10 cellular contexts compared by ENCODE assay signal in genomic region chr10:86440874-86441838, GRCh38.
DNase-seq lines count a peak whose midpoint lies in the region; FAIRE-seq and TF ChIP-seq lines count a peak whose summit lies in the region.
"Had no signal": no experiment of that assay in that cellular context is flagged by ENCODE, and none has a peak within 500 bp of the region (broad histone marks: within the 10 kb centered on the region; RNA-seq: fewer than 3 reads in every experiment).

No MANE protein-coding gene starts in this region.

- FAIRE-seq in keratinocyte (lab: Jason Lieb, UNC) = no peak
- FAIRE-seq in HTR-8/SVneo (lab: Jason Lieb, UNC) = no peak

- no peaks in the 10 kb centered on the region for H3K79me2 ChIP-seq in keratinocyte (ENCODE audit: control insufficient read depth, insufficient read depth, low read length)

- peaks cover 23% of the 10 kb centered on the region for H3K4me1 Mint-ChIP-seq in activated naive CD8-positive, alpha-beta T cell (ENCODE audit: low read depth)

- H3K9me1 ChIP-seq in keratinocyte (ENCODE audit: control insufficient read depth, extremely low read depth, insufficient read depth, low read length) = no peaks in the 10 kb centered on the region

- no peaks in the 10 kb centered on the region for H3K4me1 ChIP-seq in keratinocyte (ENCODE audit: control insufficient read depth, extremely low read depth, insufficient read depth, low read length)

- H3K36me3 ChIP-seq in keratinocyte (ENCODE audit: control insufficient read depth in 2 of 2, extremely low read depth in 1 of 2, insufficient read depth in 2 of 2, low read length in 2 of 2) = peaks cover 15 to 18% of the 10 kb centered on the region in 2 experiments

- dilution Hi-C loops in keratinocyte (cut with MboI; ENCODE audit: extremely low pct_ligation_motif_present, low sequenced_read_pairs) = no loop called here

- TF ChIP-seq CTCF in keratinocyte (optimal IDR thresholded peaks at IDR 0.05 in 1 of 3, IDR thresholded peaks at IDR 0.05 in 1 of 3, conservative IDR thresholded peaks at IDR 0.05 in 1 of 3; ENCODE audit: extremely low read depth in 1 of 3, insufficient read depth in 2 of 3, low read length in 3 of 3) = no peak
- peak in 1 of 3 donors; percentile 62 for TF ChIP-seq CTCF in lower leg skin (IDR thresholded peaks at IDR 0.05)

- no peak overlapping the region for H3K9ac ChIP-seq in keratinocyte (ENCODE audit: control insufficient read depth, extremely low read depth, insufficient read depth, low read length)

- peaks cover 19% of the 10 kb centered on the region for H3K36me3 Mint-ChIP-seq in activated naive CD8-positive, alpha-beta T cell

- TF ChIP-seq POLR2A in lower leg skin (IDR thresholded peaks at IDR 0.05) = no peak

- no peaks in the 10 kb centered on the region for H3K27me3 ChIP-seq in keratinocyte (ENCODE audit: control insufficient read depth, extremely low read depth, insufficient read depth, low read length)

- H3K9me3 Mint-ChIP-seq in activated naive CD8-positive, alpha-beta T cell (ENCODE audit: low read depth) = no peaks in the 10 kb centered on the region
- H3K9me3 Mint-ChIP-seq: activated T-cell treated with anti-CD3 and anti-CD28 coated beads, Interleukin-2, amount 50 U/mL, for 4 hours had no signal

- no peak overlapping the region for H3K4me2 ChIP-seq in keratinocyte (ENCODE audit: control insufficient read depth, extremely low read depth, insufficient read depth, low read depth, low read length)

- intact Hi-C loops in lower leg skin (cut with DNase I; ENCODE audit: low total_unique reads) = no loop called here

- WGBS in lower leg skin, 2 donors = 92 to 94% methylated on average over 5 of the region's 5 CpGs

- no peaks in the 10 kb centered on the region for H4K20me1 ChIP-seq in keratinocyte (ENCODE audit: control insufficient read depth, extremely low read depth, insufficient read depth, low read length)

- H3K27ac Mint-ChIP-seq in activated naive CD8-positive, alpha-beta T cell = peak overlapping the region; percentile 78

- H2AFZ ChIP-seq in keratinocyte (ENCODE audit: control insufficient read depth, low read length) = no peak overlapping the region

- H3K9me3 ChIP-seq in keratinocyte (ENCODE audit: control insufficient read depth, low read depth, low read length) = no peaks in the 10 kb centered on the region

- H3K4me3 Mint-ChIP-seq in activated naive CD8-positive, alpha-beta T cell = no peak overlapping the region
- H3K4me3 Mint-ChIP-seq: activated T-cell treated with anti-CD3 and anti-CD28 coated beads, Interleukin-2, amount 50 U/mL, for 4 hours had no signal

- H3K27me3 Mint-ChIP-seq in activated naive CD8-positive, alpha-beta T cell = no peaks in the 10 kb centered on the region

- DNase-seq in A172 (ENCODE audit: low spot score) = peak; percentile 42
- peak; percentile 34 for DNase-seq in GM04504 (ENCODE audit: low read depth)
- DNase-seq in keratinocyte (ENCODE audit: low read depth, low spot score) = no peak
- no peak for DNase-seq in HTR-8/SVneo (ENCODE audit: insufficient read length, low spot score)
- no peak for DNase-seq in lower leg skin (ENCODE audit: low spot score in 2 of 2)
- no peak for DNase-seq in midbrain (lab: John Stamatoyannopoulos, UW)
- no peak for DNase-seq in superior temporal gyrus (ENCODE audit: extremely low spot score)
- DNase-seq: activated T-cell treated with anti-CD3 and anti-CD28 coated beads, Interleukin-2, amount 50 U/mL, for 4 hours; DND-41 had no signal

- H3K27ac ChIP-seq in keratinocyte (ENCODE audit: control insufficient read depth, insufficient read depth, low read length) = peak overlapping the region; percentile 48

- H3K4me3 ChIP-seq in keratinocyte (ENCODE audit: control insufficient read depth in 2 of 3, extremely low read depth in 1 of 3, insufficient read depth in 2 of 3, low read depth in 1 of 3, low read length in 3 of 3) (no peak overlapping the region), lower leg skin (ENCODE audit: low read depth, poor library complexity, severe bottlenecking) (no peak overlapping the region)

Comparison
In these comparisons a context has a peak if more than half of its experiments do, and no peak if none do; other contexts are left out.
1. DNase-seq: peak in A172 (single experiment) and GM04504 (single experiment); none in keratinocyte (single experiment), HTR-8/SVneo (single experiment), lower leg skin (0 of 2), midbrain (single experiment) and superior temporal gyrus (single experiment).